In genomic region chr16:5885521-5885920, GRCh38 we compare ENCODE assay signal across 19 cellular contexts.
DNase-seq lines count a peak whose midpoint lies in the region; FAIRE-seq and TF ChIP-seq lines count a peak whose summit lies in the region.
"Had no signal": no experiment of that assay in that cellular context is flagged by ENCODE, and none has a peak within 500 bp of the region (broad histone marks: within the 10 kb centered on the region; RNA-seq: fewer than 3 reads in every experiment).

No MANE protein-coding gene starts in this region.

- H3K27ac ChIP-seq in astrocyte (ENCODE audit: low read depth, low read length), result peak overlapping the region; percentile 43
- no peak overlapping the region for H3K27ac ChIP-seq in WERI-Rb-1

- peak overlapping the region; percentile 4 for H3K9ac ChIP-seq in astrocyte (ENCODE audit: low read length)

- peaks cover 8% of the 10 kb centered on the region for H3K4me1 ChIP-seq in astrocyte (ENCODE audit: insufficient read depth, low read length)
- H3K4me1 ChIP-seq: HAP-1 had no signal

- H3K36me3 ChIP-seq in astrocyte (ENCODE audit: insufficient read depth, low read length), result no peaks in the 10 kb centered on the region
- H3K36me3 ChIP-seq in WERI-Rb-1, result no peaks in the 10 kb centered on the region
- H3K36me3 ChIP-seq: HAP-1 had no signal

- H3K79me2 ChIP-seq in astrocyte (ENCODE audit: insufficient read depth, low read length), result no peaks in the 10 kb centered on the region

- TF ChIP-seq CTCF in astrocyte (IDR thresholded peaks at IDR 0.05; ENCODE audit: insufficient read depth, low read depth, low read length), result no peak
- TF ChIP-seq CTCF in epithelial cell of esophagus (IDR thresholded peaks at IDR 0.05; ENCODE audit: insufficient read depth, low read depth, low read length, missing control alignments), result no peak
- TF ChIP-seq CTCF in WERI-Rb-1 (IDR thresholded peaks at IDR 0.05; ENCODE audit: low read depth, low read length), result no peak

- H4K20me1 ChIP-seq in astrocyte (ENCODE audit: insufficient read depth, low read length), result no peaks in the 10 kb centered on the region

- peaks cover 4% of the 10 kb centered on the region for H3K27me3 Mint-ChIP-seq in astrocyte (ENCODE audit: low read depth, unreplicated experiment)

- no peak for FAIRE-seq in astrocyte (lab: Jason Lieb, UNC)
- FAIRE-seq: GM12891, GM18507, H54 had no signal

- H3K36me3 Mint-ChIP-seq in astrocyte (ENCODE audit: low read depth, unreplicated experiment), result peaks cover 2% of the 10 kb centered on the region
- H3K36me3 Mint-ChIP-seq: CD4-positive, alpha-beta memory T cell had no signal

- peaks cover 4% of the 10 kb centered on the region for H3K9me3 Mint-ChIP-seq in astrocyte (ENCODE audit: unreplicated experiment)

- H3K9me3 ChIP-seq in astrocyte (ENCODE audit: insufficient read depth, low read depth, low read length) (no peaks in the 10 kb centered on the region), WERI-Rb-1 (ENCODE audit: severe bottlenecking) (no peaks in the 10 kb centered on the region)
- H3K9me3 ChIP-seq: HAP-1 had no signal

- H3K4me3 ChIP-seq in astrocyte (ENCODE audit: insufficient read depth, low read depth, low read length), result no peak overlapping the region
- no peak overlapping the region for H3K4me3 ChIP-seq in epithelial cell of esophagus (ENCODE audit: low read length)
- no peak overlapping the region for H3K4me3 ChIP-seq in WERI-Rb-1 (ENCODE audit: low read depth, low read length)
- H3K4me3 ChIP-seq: HAP-1 had no signal

- H3K4me2 ChIP-seq in astrocyte (ENCODE audit: low read length), result peak overlapping the region; percentile 47

- H3K27me3 ChIP-seq in astrocyte (ENCODE audit: insufficient read depth, low read length) (no peaks in the 10 kb centered on the region), WERI-Rb-1 (ENCODE audit: insufficient read depth, low read depth, severe bottlenecking) (no peaks in the 10 kb centered on the region)

- no peaks in the 10 kb centered on the region for H3K4me1 Mint-ChIP-seq in astrocyte (ENCODE audit: low read depth, unreplicated experiment)
- H3K4me1 Mint-ChIP-seq: CD4-positive, alpha-beta memory T cell had no signal

- peak overlapping the region; percentile 40 for H2AFZ ChIP-seq in astrocyte (ENCODE audit: low read depth, low read length)

- peak; percentile 24 for DNase-seq in RPMI8226
- peak; percentile 51 for DNase-seq in astrocyte (ENCODE audit: low read depth)
- DNase-seq in epithelial cell of esophagus (ENCODE audit: low read depth), result peak; percentile 14
- no peak for DNase-seq in NCI-H2227 treated with DMSO at 0.1 percent for 48 hours (lab: John Stamatoyannopoulos, UW)
- no peak for DNase-seq in WERI-Rb-1
- no peak for DNase-seq in NCI-H1417 treated with DMSO at 0.1 percent for 48 hours (lab: John Stamatoyannopoulos, UW)
- DNase-seq: C1 segment of cervical spinal cord; Calu3; CD4-positive, alpha-beta memory T cell; COR-L47; DMS53; DMS79 treated with DMSO at 0.1 percent for 48 hours; GF-D8; GOT3; HFFc6 had no signal

- H3K27ac Mint-ChIP-seq in astrocyte (ENCODE audit: unreplicated experiment), result no peak overlapping the region
- H3K27ac Mint-ChIP-seq: CD4-positive, alpha-beta memory T cell; HFFc6 had no signal

- no peak overlapping the region for H3K4me3 Mint-ChIP-seq in astrocyte (ENCODE audit: unreplicated experiment)
- H3K4me3 Mint-ChIP-seq: CD4-positive, alpha-beta memory T cell; HFFc6 had no signal

Comparison
In these comparisons a context has a peak if more than half of its experiments do, and no peak if none do; other contexts are left out.
1. DNase-seq: peak in RPMI8226 (single experiment), astrocyte (single experiment) and epithelial cell of esophagus (single experiment); none in NCI-H2227 treated with DMSO at 0.1 percent for 48 hours (single experiment), WERI-Rb-1 (single experiment) and NCI-H1417 treated with DMSO at 0.1 percent for 48 hours (single experiment).